16 cellular contexts compared by ENCODE assay signal in the genomic region with DNA sequence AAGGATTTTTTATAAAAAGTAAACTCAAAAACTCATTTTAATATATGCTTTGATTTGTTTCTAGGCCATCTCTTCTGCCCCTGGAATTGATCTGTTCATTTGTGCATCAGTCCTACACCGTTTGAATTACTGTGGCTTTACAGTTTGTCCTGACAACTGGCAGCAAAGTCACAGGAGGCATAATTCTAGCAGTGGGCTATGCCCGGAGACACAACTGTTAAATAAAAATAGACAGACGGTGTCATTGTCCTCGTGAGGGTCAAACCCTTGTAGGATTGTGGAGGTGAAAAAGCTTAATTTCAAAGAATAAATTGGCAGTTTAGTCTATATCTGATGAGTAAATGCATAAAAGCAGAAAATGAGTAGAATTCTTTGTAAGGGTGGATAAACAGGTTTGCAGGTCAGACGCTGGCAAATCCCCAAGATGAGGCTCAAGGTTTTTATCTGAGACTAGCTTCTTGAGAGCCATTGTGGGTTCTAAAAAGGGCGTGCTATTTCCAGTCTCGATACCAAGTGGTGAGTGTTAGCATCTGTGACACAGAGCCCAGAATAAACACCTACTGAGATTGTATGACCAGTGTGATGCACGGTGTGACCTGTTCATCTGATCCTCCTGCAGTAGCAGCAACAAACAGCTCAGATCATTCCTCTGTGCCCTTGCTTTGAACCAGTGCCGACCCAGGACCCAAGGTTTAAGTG. TPM values are rescaled to one million over a fixed set of nuclear protein-coding genes. Genes with fewer than 3 reads are reported as not detected.
A peak's percentile ranks its signal among the peaks of the same experiment; 100 is the strongest.
DNase-seq lines count a peak whose midpoint lies in the region; ATAC-seq and TF ChIP-seq lines count a peak whose summit lies in the region.
"Had no signal": no experiment of that assay in that cellular context is flagged by ENCODE, and none has a peak within 500 bp of the region (broad histone marks: within the 10 kb centered on the region; RNA-seq: fewer than 3 reads in every experiment).

No MANE protein-coding gene starts in this region.

- H3K27ac Mint-ChIP-seq in MCF 10A (ENCODE audit: low read depth, unreplicated experiment), result no peak overlapping the region
- H3K27ac Mint-ChIP-seq: IgD-negative memory B cell had no signal

- POLR2A ChIA-PET in MCF 10A (lab: Yijun Ruan, JAX), result interaction anchor here (0.7 kb wide), 1 partner anchor 50 kb away, joined by 3 read pairs; no protein-coding TSS in a partner anchor

- ATAC-seq in foreskin keratinocyte, result peak; percentile 35
- peak; percentile 80 for ATAC-seq in left lung
- ATAC-seq in GM18909 (IDR thresholded peaks at IDR 0.05; ENCODE audit: poor library complexity, unreplicated experiment), result no peak
- ATAC-seq in HG02798 (IDR thresholded peaks at IDR 0.05; ENCODE audit: poor library complexity, unreplicated experiment), result no peak

- dilution Hi-C loops in mammary epithelial cell (cut with HindIII; ENCODE audit: low sequenced_read_pairs), result no loop called here

- H2AFZ ChIP-seq in mammary epithelial cell (ENCODE audit: low read depth, low read length) (no peak overlapping the region), osteoblast (ENCODE audit: low read length) (no peak overlapping the region)

- H3K9me3 ChIP-seq in mammary epithelial cell (replicated peaks; ENCODE audit: insufficient read depth, low read length), result no peaks in the 10 kb centered on the region
- H3K9me3 ChIP-seq in left lung, result no peaks in the 10 kb centered on the region
- no peaks in the 10 kb centered on the region for H3K9me3 ChIP-seq in osteoblast (ENCODE audit: low read depth, low read length)
- H3K9me3 ChIP-seq: HAP-1, SJCRH30 had no signal

- H3K27ac ChIP-seq in mammary epithelial cell (ENCODE audit: insufficient read depth, low read depth, low read length) (no peak overlapping the region), foreskin keratinocyte (no peak overlapping the region), left lung (no peak overlapping the region), osteoblast (ENCODE audit: low read depth, low read length) (no peak overlapping the region)
- H3K27ac ChIP-seq: SJCRH30 had no signal

- H3K4me3 ChIP-seq in mammary epithelial cell (replicated peaks in 1 of 3; ENCODE audit: insufficient read depth in 1 of 3, low read depth in 2 of 3, low read length in 3 of 3), result no peak overlapping the region
- no peak overlapping the region for H3K4me3 ChIP-seq in left lung
- no peak overlapping the region for H3K4me3 ChIP-seq in osteoblast (ENCODE audit: insufficient read depth, low read length)
- H3K4me3 ChIP-seq: HAP-1, SJCRH30 had no signal

- H3K27me3 ChIP-seq in mammary epithelial cell (ENCODE audit: insufficient read depth, low read length) (peaks cover 4% of the 10 kb centered on the region), foreskin keratinocyte (peaks cover 6% of the 10 kb centered on the region), left lung (peaks cover 0 to 8% of the 10 kb centered on the region in 2 donors), osteoblast (ENCODE audit: insufficient read depth, low read length) (no peaks in the 10 kb centered on the region)

- DNase-seq in mammary epithelial cell (peak; percentile 17), MCF 10A (ENCODE audit: unreplicated experiment) (no peak), foreskin keratinocyte (peak in 1 of 2 donors; percentile 35), left lung (no peak), NCI-H510A treated with DMSO at 0.1 percent for 48 hours (lab: John Stamatoyannopoulos, UW) (no peak), osteoblast (ENCODE audit: insufficient read length, low spot score, missing footprints) (no peak)
- DNase-seq: C1 segment of cervical spinal cord, DMS 273 treated with DMSO at 0.1 percent for 48 hours, NCI-H146, NCI-H2081 treated with DMSO at 0.1 percent for 48 hours, NCI-H748 treated with DMSO at 0.1 percent for 48 hours, SJCRH30 had no signal

- BruUV-seq in mammary epithelial cell (replicated peaks; lab: Mats Ljungman, UMichigan), result no TSS peak
- BruUV-seq in MCF 10A (replicated peaks; lab: Mats Ljungman, UMichigan), result no TSS peak

- no peak overlapping the region for H3K4me3 Mint-ChIP-seq in MCF 10A (ENCODE audit: unreplicated experiment)
- H3K4me3 Mint-ChIP-seq: IgD-negative memory B cell had no signal

- H3K4me1 Mint-ChIP-seq in MCF 10A (ENCODE audit: insufficient read depth, unreplicated experiment), result no peaks in the 10 kb centered on the region
- H3K4me1 Mint-ChIP-seq: IgD-negative memory B cell had no signal

- 46% methylated on average over 9 of the region's 9 CpGs for WGBS in mammary epithelial cell (ENCODE audit: low coverage, missing lambda C conversion rate)

- no peaks in the 10 kb centered on the region for H3K9me3 Mint-ChIP-seq in MCF 10A (ENCODE audit: unreplicated experiment)

- H3K27me3 Mint-ChIP-seq in MCF 10A (ENCODE audit: insufficient read depth, unreplicated experiment), result peaks cover 47% of the 10 kb centered on the region

- no peak for TF ChIP-seq CTCF in mammary epithelial cell (conservative IDR thresholded peaks at IDR 0.05 in 1 of 2, IDR thresholded peaks at IDR 0.05 in 1 of 2; ENCODE audit: extremely low read depth in 1 of 2, insufficient read depth in 1 of 2, low read depth in 1 of 2, low read length in 2 of 2)
- TF ChIP-seq CTCF in MCF 10A (IDR thresholded peaks at IDR 0.05; ENCODE audit: unreplicated experiment), result no peak
- no peak for TF ChIP-seq CTCF in foreskin keratinocyte (conservative IDR thresholded peaks at IDR 0.05)
- no peak for TF ChIP-seq CTCF in left lung (IDR thresholded peaks at IDR 0.05)
- no peak for TF ChIP-seq CTCF in osteoblast (IDR thresholded peaks at IDR 0.05; ENCODE audit: extremely low read depth, low read depth, low read length)

- intact Hi-C loops in mammary epithelial cell (cut with micrococcal nuclease) (no loop called here), MCF 10A (cut with micrococcal nuclease) (no loop called here), left lung (cut with DNase I) (no loop called here)

- in situ Hi-C loops in mammary epithelial cell (cut with MboI; ENCODE audit: low sequenced_read_pairs in 2 of 2), result no loop called here

- H3K36me3 ChIP-seq in mammary epithelial cell (ENCODE audit: insufficient read depth, low read length) (no peaks in the 10 kb centered on the region), left lung (no peaks in the 10 kb centered on the region), osteoblast (ENCODE audit: insufficient read depth, low read length) (no peaks in the 10 kb centered on the region)
- H3K36me3 ChIP-seq: HAP-1, SJCRH30 had no signal

- no peaks in the 10 kb centered on the region for H3K36me3 Mint-ChIP-seq in MCF 10A (ENCODE audit: insufficient read depth, unreplicated experiment)
- H3K36me3 Mint-ChIP-seq: IgD-negative memory B cell had no signal

- H3K4me1 ChIP-seq in mammary epithelial cell (ENCODE audit: insufficient read depth, low read length), result no peaks in the 10 kb centered on the region
- no peaks in the 10 kb centered on the region for H3K4me1 ChIP-seq in foreskin keratinocyte
- no peaks in the 10 kb centered on the region for H3K4me1 ChIP-seq in left lung
- no peaks in the 10 kb centered on the region for H3K4me1 ChIP-seq in osteoblast (ENCODE audit: insufficient read depth, low read length)
- H3K4me1 ChIP-seq: HAP-1, SJCRH30 had no signal

- H3K9ac ChIP-seq in mammary epithelial cell (ENCODE audit: insufficient read depth, low read length), result no peak overlapping the region

- no peaks in the 10 kb centered on the region for H3K79me2 ChIP-seq in mammary epithelial cell (ENCODE audit: insufficient read depth, low read length)
- no peaks in the 10 kb centered on the region for H3K79me2 ChIP-seq in osteoblast (ENCODE audit: insufficient read depth, low read length)

- no peaks in the 10 kb centered on the region for H4K20me1 ChIP-seq in mammary epithelial cell (ENCODE audit: insufficient read depth, low read length)
- no peaks in the 10 kb centered on the region for H4K20me1 ChIP-seq in osteoblast (ENCODE audit: insufficient read depth, low read length)

- CTCF ChIA-PET in mammary epithelial cell (lab: Charles Lee; ENCODE audit: low non-redundant PET) (no interaction called here), MCF 10A (lab: Yijun Ruan, JAX) (interaction anchor here (0.5 to 1.9 kb wide), 3 partner anchors 14 to 1351 kb away, joined by 3 to 5 read pairs (median 5); no protein-coding TSS in a partner anchor)

- H3K4me2 ChIP-seq in mammary epithelial cell (ENCODE audit: insufficient read depth, low read depth, low read length), result no peak overlapping the region
- H3K4me2 ChIP-seq in osteoblast (ENCODE audit: insufficient read depth, low read length), result no peak overlapping the region

RNA-seq across cellular contexts. Expression of a gene that starts 51.5 kb away (rescaled TPM):
- total RNA-seq in mammary epithelial cell (10 to 100 TPM in 1 of 2 donors, 1 to 10 TPM in 1; 9.5 to 41.8 TPM), MCF 10A (2022) (10.1 and 11.9 TPM in 2 replicates), foreskin keratinocyte (10.5 and 13.7 TPM in 2 replicates), left lung (10 to 100 TPM; 48.4 to 49.0 TPM), osteoblast (5.3 and 5.4 TPM in 2 replicates)
- polyA plus RNA-seq in mammary epithelial cell (44.6 TPM), foreskin keratinocyte (15.3 and 16.6 TPM in 2 replicates)
- 88.8 TPM for polyA minus RNA-seq in mammary epithelial cell

Comparison
In these comparisons a context has a peak if more than half of its experiments do, and no peak if none do; other contexts are left out.
1. ATAC-seq: peak in foreskin keratinocyte (single experiment) and left lung (single experiment); none in GM18909 (single experiment) and HG02798 (single experiment).